In the genomic region with DNA sequence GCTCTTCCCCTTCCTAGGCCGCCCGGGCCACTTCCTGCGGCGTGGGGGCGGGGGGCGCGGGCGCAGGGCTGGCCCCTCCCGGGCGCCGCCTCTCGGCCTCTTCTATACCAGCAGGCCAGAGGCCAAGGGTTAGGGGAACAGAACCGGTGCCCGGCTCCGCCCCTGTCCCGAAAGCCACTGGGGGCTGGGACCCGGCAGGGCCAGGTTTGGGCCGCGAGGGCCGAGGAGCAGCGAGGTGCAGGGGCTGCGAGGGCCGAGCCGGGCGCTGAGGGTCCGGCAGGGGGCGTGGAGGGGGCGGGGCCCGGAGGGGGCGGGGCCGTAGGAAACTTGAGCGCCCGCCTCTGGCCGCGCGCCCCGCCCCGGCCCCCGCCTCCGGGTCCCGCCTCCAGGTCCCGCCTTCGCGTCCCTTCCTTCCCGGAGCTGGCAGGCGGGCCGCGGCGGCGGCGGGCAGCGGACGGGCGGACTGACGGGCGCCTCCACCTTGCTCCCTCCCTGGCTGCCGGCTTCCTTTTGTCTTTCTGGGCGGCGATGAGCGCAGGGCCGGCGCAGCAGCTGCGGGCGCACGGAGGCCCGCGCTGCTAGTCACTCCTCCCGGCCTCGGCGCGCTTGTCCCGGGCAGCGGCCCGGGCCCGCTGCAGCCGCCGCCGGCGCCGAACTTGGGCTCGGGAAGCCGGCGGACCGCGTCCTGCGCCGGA, we compare ENCODE assay signal across 1 cellular context.
TF ChIP-seq lines count a peak whose summit lies in the region.

A gene (plus strand): TSS at position 426 of the 695 bp plus-strand sequence. CDS start 116,854 bp downstream, outside the sequence.

TF ChIP-seq in HepG2, 621 proteins besides CTCF, POLR2A, EP300 and RAD21 (continued from another document and continues in another):
- TF ChIP-seq, protein P1, sequence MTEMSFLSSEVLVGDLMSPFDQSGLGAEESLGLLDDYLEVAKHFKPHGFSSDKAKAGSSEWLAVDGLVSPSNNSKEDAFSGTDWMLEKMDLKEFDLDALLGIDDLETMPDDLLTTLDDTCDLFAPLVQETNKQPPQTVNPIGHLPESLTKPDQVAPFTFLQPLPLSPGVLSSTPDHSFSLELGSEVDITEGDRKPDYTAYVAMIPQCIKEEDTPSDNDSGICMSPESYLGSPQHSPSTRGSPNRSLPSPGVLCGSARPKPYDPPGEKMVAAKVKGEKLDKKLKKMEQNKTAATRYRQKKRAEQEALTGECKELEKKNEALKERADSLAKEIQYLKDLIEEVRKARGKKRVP (CRISPR knock-in tag; IDR thresholded peaks at IDR 0.05): peak in 1 of 2 experiments; percentile 66; a peak in 1 of 4 replicates
- TF ChIP-seq ZKSCAN5 (CRISPR knock-in tag; IDR thresholded peaks at IDR 0.05): no peak
- peak; percentile 85 for TF ChIP-seq ZFY (CRISPR knock-in tag; IDR thresholded peaks at IDR 0.05)
- no peak; the same call in 1 of the 2 replicates for TF ChIP-seq POGZ (CRISPR knock-in tag; IDR thresholded peaks at IDR 0.05)
- TF ChIP-seq, protein P2, sequence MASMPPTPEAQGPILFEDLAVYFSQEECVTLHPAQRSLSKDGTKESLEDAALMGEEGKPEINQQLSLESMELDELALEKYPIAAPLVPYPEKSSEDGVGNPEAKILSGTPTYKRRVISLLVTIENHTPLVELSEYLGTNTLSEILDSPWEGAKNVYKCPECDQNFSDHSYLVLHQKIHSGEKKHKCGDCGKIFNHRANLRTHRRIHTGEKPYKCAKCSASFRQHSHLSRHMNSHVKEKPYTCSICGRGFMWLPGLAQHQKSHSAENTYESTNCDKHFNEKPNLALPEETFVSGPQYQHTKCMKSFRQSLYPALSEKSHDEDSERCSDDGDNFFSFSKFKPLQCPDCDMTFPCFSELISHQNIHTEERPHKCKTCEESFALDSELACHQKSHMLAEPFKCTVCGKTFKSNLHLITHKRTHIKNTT (CRISPR knock-in tag; IDR thresholded peaks at IDR 0.05): no peak
- TF ChIP-seq, protein P3, sequence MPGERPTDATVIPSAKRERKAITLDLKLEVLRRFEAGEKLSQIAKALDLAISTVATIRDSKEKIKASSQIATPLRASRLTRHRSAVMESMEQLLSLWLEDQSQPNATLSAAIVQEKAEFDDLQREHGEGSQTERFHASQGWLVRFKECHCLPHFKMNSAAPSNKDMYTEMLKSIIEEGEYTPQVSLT (CRISPR knock-in tag; IDR thresholded peaks at IDR 0.05; ENCODE audit: borderline replicate concordance, low read depth): no peak
- TF ChIP-seq ZFP36L2 (CRISPR knock-in tag; IDR thresholded peaks at IDR 0.05): no peak
- peak; percentile 76; the same call in 1 of the 2 replicates for TF ChIP-seq ZSCAN9 (CRISPR knock-in tag; IDR thresholded peaks at IDR 0.05; ENCODE audit: borderline replicate concordance)
- no peak for TF ChIP-seq JUNB (CRISPR knock-in tag; IDR thresholded peaks at IDR 0.05; ENCODE audit: borderline replicate concordance)
- no peak for TF ChIP-seq TRIM24 (CRISPR knock-in tag; IDR thresholded peaks at IDR 0.05)
- no peak for TF ChIP-seq NFKB2 (CRISPR knock-in tag; IDR thresholded peaks at IDR 0.05; ENCODE audit: borderline replicate concordance)
- no peak for TF ChIP-seq GTF2F1 (IDR thresholded peaks at IDR 0.05; ENCODE audit: low read length)
- TF ChIP-seq NKX3-1 (CRISPR knock-in tag; IDR thresholded peaks at IDR 0.05): 0 out of 2 replicates have a peak, but pooled peaks have one; percentile 51
- TF ChIP-seq NFE2L1 (CRISPR knock-in tag; IDR thresholded peaks at IDR 0.05; ENCODE audit: borderline replicate concordance): no peak
- peak; percentile 30; the same call in 1 of the 2 replicates for TF ChIP-seq SNAPC2 (CRISPR knock-in tag; IDR thresholded peaks at IDR 0.05)
- no peak for TF ChIP-seq SP2 (CRISPR knock-in tag; IDR thresholded peaks at IDR 0.05)
- TF ChIP-seq PCBP2 (optimal IDR thresholded peaks at IDR 0.05; ENCODE audit: low read depth, low read length, poor library complexity, severe bottlenecking): no peak
- no peak for TF ChIP-seq ATF1 (CRISPR knock-in tag; IDR thresholded peaks at IDR 0.05)
- TF ChIP-seq, protein P4, sequence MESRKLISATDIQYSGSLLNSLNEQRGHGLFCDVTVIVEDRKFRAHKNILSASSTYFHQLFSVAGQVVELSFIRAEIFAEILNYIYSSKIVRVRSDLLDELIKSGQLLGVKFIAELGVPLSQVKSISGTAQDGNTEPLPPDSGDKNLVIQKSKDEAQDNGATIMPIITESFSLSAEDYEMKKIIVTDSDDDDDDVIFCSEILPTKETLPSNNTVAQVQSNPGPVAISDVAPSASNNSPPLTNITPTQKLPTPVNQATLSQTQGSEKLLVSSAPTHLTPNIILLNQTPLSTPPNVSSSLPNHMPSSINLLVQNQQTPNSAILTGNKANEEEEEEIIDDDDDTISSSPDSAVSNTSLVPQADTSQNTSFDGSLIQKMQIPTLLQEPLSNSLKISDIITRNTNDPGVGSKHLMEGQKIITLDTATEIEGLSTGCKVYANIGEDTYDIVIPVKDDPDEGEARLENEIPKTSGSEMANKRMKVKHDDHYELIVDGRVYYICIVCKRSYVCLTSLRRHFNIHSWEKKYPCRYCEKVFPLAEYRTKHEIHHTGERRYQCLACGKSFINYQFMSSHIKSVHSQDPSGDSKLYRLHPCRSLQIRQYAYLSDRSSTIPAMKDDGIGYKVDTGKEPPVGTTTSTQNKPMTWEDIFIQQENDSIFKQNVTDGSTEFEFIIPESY (CRISPR knock-in tag; IDR thresholded peaks at IDR 0.05): no peak
- no peak for TF ChIP-seq SETDB1 (CRISPR knock-in tag; IDR thresholded peaks at IDR 0.05; ENCODE audit: borderline replicate concordance)
- TF ChIP-seq ZC3H4 (CRISPR knock-in tag; IDR thresholded peaks at IDR 0.05; ENCODE audit: borderline replicate concordance): no peak
- TF ChIP-seq TARDBP (CRISPR knock-in tag; IDR thresholded peaks at IDR 0.05): peak; percentile 89
- peak; percentile 83; the same call in 1 of the 2 replicates for TF ChIP-seq BRD4 (CRISPR knock-in tag; IDR thresholded peaks at IDR 0.05)
- TF ChIP-seq CHCHD3 (CRISPR knock-in tag; IDR thresholded peaks at IDR 0.05): no peak
- peak; percentile 64 for TF ChIP-seq BCL6 (CRISPR knock-in tag; IDR thresholded peaks at IDR 0.05)
- TF ChIP-seq, protein P5, sequence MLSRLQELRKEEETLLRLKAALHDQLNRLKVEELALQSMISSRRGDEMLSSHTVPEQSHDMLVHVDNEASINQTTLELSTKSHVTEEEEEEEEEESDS (CRISPR knock-in tag; IDR thresholded peaks at IDR 0.05; ENCODE audit: borderline replicate concordance): 0 out of 2 replicates have a peak, but pooled peaks have one; percentile 68
- peak; percentile 67 for TF ChIP-seq DMAP1 (CRISPR knock-in tag; IDR thresholded peaks at IDR 0.05)
- no peak for TF ChIP-seq ZNF510 (CRISPR knock-in tag; IDR thresholded peaks at IDR 0.05; ENCODE audit: low read depth)
- TF ChIP-seq, protein P6, sequence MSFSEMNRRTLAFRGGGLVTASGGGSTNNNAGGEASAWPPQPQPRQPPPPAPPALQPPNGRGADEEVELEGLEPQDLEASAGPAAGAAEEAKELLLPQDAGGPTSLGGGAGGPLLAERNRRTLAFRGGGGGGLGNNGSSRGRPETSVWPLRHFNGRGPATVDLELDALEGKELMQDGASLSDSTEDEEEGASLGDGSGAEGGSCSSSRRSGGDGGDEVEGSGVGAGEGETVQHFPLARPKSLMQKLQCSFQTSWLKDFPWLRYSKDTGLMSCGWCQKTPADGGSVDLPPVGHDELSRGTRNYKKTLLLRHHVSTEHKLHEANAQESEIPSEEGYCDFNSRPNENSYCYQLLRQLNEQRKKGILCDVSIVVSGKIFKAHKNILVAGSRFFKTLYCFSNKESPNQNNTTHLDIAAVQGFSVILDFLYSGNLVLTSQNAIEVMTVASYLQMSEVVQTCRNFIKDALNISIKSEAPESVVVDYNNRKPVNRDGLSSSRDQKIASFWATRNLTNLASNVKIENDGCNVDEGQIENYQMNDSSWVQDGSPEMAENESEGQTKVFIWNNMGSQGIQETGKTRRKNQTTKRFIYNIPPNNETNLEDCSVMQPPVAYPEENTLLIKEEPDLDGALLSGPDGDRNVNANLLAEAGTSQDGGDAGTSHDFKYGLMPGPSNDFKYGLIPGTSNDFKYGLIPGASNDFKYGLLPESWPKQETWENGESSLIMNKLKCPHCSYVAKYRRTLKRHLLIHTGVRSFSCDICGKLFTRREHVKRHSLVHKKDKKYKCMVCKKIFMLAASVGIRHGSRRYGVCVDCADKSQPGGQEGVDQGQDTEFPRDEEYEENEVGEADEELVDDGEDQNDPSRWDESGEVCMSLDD (CRISPR knock-in tag; IDR thresholded peaks at IDR 0.05; ENCODE audit: borderline replicate concordance): peak; percentile 72; the same call in 1 of the 2 replicates
- TF ChIP-seq ZNF143 (CRISPR knock-in tag; IDR thresholded peaks at IDR 0.05): peak; percentile 78
- TF ChIP-seq, protein P7, sequence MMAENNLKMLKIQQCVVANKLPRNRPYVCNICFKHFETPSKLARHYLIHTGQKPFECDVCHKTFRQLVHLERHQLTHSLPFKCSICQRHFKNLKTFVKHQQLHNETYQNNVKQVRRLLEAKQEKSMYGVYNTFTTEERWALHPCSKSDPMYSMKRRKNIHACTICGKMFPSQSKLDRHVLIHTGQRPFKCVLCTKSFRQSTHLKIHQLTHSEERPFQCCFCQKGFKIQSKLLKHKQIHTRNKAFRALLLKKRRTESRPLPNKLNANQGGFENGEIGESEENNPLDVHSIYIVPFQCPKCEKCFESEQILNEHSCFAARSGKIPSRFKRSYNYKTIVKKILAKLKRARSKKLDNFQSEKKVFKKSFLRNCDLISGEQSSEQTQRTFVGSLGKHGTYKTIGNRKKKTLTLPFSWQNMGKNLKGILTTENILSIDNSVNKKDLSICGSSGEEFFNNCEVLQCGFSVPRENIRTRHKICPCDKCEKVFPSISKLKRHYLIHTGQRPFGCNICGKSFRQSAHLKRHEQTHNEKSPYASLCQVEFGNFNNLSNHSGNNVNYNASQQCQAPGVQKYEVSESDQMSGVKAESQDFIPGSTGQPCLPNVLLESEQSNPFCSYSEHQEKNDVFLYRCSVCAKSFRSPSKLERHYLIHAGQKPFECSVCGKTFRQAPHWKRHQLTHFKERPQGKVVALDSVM (CRISPR knock-in tag; IDR thresholded peaks at IDR 0.05): no peak; the same call in 1 of the 2 replicates
- TF ChIP-seq ZNF10 (CRISPR knock-in tag; IDR thresholded peaks at IDR 0.05; ENCODE audit: borderline replicate concordance, low read depth): no peak
- peak; percentile 77 for TF ChIP-seq KAT8 (CRISPR knock-in tag; IDR thresholded peaks at IDR 0.05)
- TF ChIP-seq ZNF232 (CRISPR knock-in tag; IDR thresholded peaks at IDR 0.05; ENCODE audit: borderline replicate concordance): peak; percentile 22; the same call in 1 of the 2 replicates
- no peak for TF ChIP-seq FOXA1 (IDR thresholded peaks at IDR 0.05)
- TF ChIP-seq FOXA1 (CRISPR knock-in tag; IDR thresholded peaks at IDR 0.05): no peak; the same call in 1 of the 2 replicates
- TF ChIP-seq, protein P8, sequence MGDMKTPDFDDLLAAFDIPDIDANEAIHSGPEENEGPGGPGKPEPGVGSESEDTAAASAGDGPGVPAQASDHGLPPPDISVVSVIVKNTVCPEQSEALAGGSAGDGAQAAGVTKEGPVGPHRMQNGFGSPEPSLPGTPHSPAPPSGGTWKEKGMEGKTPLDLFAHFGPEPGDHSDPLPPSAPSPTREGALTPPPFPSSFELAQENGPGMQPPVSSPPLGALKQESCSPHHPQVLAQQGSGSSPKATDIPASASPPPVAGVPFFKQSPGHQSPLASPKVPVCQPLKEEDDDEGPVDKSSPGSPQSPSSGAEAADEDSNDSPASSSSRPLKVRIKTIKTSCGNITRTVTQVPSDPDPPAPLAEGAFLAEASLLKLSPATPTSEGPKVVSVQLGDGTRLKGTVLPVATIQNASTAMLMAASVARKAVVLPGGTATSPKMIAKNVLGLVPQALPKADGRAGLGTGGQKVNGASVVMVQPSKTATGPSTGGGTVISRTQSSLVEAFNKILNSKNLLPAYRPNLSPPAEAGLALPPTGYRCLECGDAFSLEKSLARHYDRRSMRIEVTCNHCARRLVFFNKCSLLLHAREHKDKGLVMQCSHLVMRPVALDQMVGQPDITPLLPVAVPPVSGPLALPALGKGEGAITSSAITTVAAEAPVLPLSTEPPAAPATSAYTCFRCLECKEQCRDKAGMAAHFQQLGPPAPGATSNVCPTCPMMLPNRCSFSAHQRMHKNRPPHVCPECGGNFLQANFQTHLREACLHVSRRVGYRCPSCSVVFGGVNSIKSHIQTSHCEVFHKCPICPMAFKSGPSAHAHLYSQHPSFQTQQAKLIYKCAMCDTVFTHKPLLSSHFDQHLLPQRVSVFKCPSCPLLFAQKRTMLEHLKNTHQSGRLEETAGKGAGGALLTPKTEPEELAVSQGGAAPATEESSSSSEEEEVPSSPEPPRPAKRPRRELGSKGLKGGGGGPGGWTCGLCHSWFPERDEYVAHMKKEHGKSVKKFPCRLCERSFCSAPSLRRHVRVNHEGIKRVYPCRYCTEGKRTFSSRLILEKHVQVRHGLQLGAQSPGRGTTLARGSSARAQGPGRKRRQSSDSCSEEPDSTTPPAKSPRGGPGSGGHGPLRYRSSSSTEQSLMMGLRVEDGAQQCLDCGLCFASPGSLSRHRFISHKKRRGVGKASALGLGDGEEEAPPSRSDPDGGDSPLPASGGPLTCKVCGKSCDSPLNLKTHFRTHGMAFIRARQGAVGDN (CRISPR knock-in tag; IDR thresholded peaks at IDR 0.05): peak; percentile 54
- no peak for TF ChIP-seq ZNF619 (CRISPR knock-in tag; IDR thresholded peaks at IDR 0.05)
- TF ChIP-seq ZNF558 (CRISPR knock-in tag; IDR thresholded peaks at IDR 0.05; ENCODE audit: borderline replicate concordance): no peak; the same call in 1 of the 2 replicates
- TF ChIP-seq, protein P9, sequence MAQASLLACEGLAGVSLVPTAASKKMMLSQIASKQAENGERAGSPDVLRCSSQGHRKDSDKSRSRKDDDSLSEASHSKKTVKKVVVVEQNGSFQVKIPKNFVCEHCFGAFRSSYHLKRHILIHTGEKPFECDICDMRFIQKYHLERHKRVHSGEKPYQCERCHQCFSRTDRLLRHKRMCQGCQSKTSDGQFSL (CRISPR knock-in tag; IDR thresholded peaks at IDR 0.05): no peak; the same call in 1 of the 2 replicates
- TF ChIP-seq ZFP62 (CRISPR knock-in tag; IDR thresholded peaks at IDR 0.05): 0 out of 2 replicates have a peak, but pooled peaks have one; percentile 18
- TF ChIP-seq ZIK1 (CRISPR knock-in tag; IDR thresholded peaks at IDR 0.05; ENCODE audit: borderline replicate concordance, low read depth): peak; percentile 17; the same call in 1 of the 2 replicates
- TF ChIP-seq ZNF724P (CRISPR knock-in tag; IDR thresholded peaks at IDR 0.05; ENCODE audit: borderline replicate concordance): no peak; the same call in 1 of the 2 replicates
- TF ChIP-seq U2AF1 (optimal IDR thresholded peaks at IDR 0.05; ENCODE audit: low read depth, low read length): no peak
- TF ChIP-seq, protein P10, sequence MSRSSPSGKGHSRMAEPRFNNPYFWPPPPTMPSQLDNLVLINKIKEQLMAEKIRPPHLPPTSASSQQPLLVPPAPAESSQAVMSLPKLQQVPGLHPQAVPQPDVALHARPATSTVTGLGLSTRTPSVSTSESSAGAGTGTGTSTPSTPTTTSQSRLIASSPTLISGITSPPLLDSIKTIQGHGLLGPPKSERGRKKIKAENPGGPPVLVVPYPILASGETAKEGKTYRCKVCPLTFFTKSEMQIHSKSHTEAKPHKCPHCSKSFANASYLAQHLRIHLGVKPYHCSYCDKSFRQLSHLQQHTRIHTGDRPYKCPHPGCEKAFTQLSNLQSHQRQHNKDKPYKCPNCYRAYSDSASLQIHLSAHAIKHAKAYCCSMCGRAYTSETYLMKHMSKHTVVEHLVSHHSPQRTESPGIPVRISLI (CRISPR knock-in tag; IDR thresholded peaks at IDR 0.05; ENCODE audit: borderline replicate concordance): peak; percentile 54; the same call in 1 of the 2 replicates
- no peak for TF ChIP-seq ZNF772 (CRISPR knock-in tag; IDR thresholded peaks at IDR 0.05)
- TF ChIP-seq SIX1 (CRISPR knock-in tag; IDR thresholded peaks at IDR 0.05; ENCODE audit: borderline replicate concordance): peak; percentile 23; the same call in 1 of the 2 replicates
- TF ChIP-seq CREM (IDR thresholded peaks at IDR 0.05): no peak
- no peak for TF ChIP-seq CREM (CRISPR knock-in tag; IDR thresholded peaks at IDR 0.05)
- no peak for TF ChIP-seq MTA1 (CRISPR knock-in tag; IDR thresholded peaks at IDR 0.05; ENCODE audit: borderline replicate concordance)
- TF ChIP-seq AKAP8 (CRISPR knock-in tag; IDR thresholded peaks at IDR 0.05): no peak; the same call in 1 of the 2 replicates
